8 cellular contexts compared by ENCODE assay signal in genomic region chr6:82430611-82431010, GRCh38.
"Had no signal": no experiment of that assay in that cellular context is flagged by ENCODE, and none has a peak within 500 bp of the region (broad histone marks: within the 10 kb centered on the region; RNA-seq: fewer than 3 reads in every experiment).

No MANE protein-coding gene starts in this region.

- H3K4me3 ChIP-seq: GM12878 had no signal

- DNase-seq: GDM1, GF-D8 had no signal

- FAIRE-seq: G401.6, GM12878, GM12891, GM12892, GM18507, GM19239 had no signal

- ATAC-seq: GM12878 had no signal
